1 cellular context compared by ENCODE assay signal in the genomic region with DNA sequence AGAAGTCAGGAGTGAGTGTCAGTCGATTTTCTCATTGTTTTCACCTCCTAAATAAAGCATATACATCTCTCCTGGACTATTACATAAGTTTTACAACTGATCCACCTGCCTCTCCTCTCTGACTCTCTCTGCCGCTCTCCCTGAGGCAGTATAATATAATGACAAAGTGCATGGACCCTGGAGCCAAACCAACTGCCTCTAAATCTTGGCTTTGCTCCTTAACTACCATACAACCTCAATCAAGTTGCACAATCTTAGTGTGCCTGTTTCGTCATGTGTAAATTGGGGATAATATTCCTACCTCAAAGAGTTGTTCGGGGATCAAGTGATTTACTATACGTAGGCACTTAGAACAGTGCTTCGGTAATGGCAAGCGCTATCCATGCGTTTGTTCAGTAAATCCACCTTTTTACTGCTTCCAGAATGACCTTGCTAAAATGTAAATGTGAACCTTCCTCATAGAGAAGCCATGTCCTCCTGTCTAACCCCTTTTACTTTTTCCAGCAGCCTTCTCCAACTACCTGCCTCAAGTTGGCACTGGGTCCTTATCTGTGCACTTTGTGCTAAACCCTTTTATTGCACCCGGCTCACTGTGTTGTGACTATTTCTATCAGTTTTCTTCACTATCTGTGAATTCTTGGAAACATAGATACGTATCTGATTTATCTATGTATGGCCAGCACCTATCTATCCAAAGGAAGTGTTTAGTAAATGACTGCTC.
TF ChIP-seq lines count a peak whose summit lies in the region.

No MANE protein-coding gene starts in this region.

TF ChIP-seq in GM23338, 12 proteins besides CTCF, POLR2A, EP300 and RAD21 (continued from another document):
- TF ChIP-seq, protein P1, sequence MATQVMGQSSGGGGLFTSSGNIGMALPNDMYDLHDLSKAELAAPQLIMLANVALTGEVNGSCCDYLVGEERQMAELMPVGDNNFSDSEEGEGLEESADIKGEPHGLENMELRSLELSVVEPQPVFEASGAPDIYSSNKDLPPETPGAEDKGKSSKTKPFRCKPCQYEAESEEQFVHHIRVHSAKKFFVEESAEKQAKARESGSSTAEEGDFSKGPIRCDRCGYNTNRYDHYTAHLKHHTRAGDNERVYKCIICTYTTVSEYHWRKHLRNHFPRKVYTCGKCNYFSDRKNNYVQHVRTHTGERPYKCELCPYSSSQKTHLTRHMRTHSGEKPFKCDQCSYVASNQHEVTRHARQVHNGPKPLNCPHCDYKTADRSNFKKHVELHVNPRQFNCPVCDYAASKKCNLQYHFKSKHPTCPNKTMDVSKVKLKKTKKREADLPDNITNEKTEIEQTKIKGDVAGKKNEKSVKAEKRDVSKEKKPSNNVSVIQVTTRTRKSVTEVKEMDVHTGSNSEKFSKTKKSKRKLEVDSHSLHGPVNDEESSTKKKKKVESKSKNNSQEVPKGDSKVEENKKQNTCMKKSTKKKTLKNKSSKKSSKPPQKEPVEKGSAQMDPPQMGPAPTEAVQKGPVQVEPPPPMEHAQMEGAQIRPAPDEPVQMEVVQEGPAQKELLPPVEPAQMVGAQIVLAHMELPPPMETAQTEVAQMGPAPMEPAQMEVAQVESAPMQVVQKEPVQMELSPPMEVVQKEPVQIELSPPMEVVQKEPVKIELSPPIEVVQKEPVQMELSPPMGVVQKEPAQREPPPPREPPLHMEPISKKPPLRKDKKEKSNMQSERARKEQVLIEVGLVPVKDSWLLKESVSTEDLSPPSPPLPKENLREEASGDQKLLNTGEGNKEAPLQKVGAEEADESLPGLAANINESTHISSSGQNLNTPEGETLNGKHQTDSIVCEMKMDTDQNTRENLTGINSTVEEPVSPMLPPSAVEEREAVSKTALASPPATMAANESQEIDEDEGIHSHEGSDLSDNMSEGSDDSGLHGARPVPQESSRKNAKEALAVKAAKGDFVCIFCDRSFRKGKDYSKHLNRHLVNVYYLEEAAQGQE (IDR thresholded peaks at IDR 0.05; ENCODE audit: unreplicated experiment) = no peak
- TF ChIP-seq, protein P2, sequence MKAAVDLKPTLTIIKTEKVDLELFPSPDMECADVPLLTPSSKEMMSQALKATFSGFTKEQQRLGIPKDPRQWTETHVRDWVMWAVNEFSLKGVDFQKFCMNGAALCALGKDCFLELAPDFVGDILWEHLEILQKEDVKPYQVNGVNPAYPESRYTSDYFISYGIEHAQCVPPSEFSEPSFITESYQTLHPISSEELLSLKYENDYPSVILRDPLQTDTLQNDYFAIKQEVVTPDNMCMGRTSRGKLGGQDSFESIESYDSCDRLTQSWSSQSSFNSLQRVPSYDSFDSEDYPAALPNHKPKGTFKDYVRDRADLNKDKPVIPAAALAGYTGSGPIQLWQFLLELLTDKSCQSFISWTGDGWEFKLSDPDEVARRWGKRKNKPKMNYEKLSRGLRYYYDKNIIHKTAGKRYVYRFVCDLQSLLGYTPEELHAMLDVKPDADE (IDR thresholded peaks at IDR 0.05) = no peak
- TF ChIP-seq STAT1 (IDR thresholded peaks at IDR 0.05; ENCODE audit: unreplicated experiment) (no peak), CREB1 (CRISPR knock-in tag; IDR thresholded peaks at IDR 0.05; ENCODE audit: low read depth) (no peak), NANOG (IDR thresholded peaks at IDR 0.05; ENCODE audit: borderline replicate concordance) (no peak)
